ENCODE assay signal across 8 cellular contexts in the genomic region with DNA sequence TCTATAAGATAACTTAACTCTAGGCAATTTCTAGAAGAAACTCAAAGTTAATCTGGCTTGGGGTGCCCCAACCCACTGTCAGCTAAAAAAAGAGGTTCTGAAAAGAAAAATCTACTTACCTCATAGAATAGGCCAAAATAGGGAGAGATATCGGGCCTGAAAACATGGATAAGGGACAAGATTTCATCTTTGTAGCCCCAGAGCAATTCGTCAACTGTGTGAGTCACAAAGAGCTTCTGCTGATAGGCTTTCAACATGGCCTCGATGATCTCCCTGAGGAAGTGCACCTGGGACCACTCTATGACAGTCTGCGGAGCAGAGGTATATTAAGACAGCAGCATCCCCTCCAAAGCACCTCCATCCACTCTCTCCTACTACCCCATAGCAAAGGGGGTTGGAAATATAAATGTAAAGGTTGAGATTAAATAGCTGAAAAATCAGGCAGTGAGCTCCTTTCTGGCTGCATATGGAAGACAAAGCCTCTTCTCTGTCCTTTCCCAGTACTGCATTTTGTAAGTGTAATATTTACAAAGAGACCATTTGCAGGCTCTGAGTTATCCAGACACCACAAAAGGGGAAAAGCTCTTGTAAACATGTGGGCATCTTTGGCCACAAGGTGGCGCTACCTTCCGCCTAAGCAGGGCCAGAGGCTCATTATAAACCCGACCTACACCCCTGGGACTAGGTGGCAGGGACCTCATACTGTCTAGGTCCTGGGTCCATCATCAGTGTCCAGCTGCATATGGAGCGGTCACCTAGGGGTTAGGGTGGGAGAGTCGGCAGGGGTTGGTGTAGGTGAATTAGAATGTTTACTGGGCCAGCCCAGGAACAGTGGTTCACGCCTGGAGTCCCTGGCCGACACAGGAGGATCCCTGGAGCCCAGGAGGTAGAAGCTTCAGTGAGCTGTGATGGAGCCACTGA.
DNase-seq lines count a peak whose midpoint lies in the region; ATAC-seq and TF ChIP-seq lines count a peak whose summit lies in the region.

No MANE protein-coding gene starts in this region.

- no peak overlapping the region for H3K4me3 ChIP-seq in AG09309 (ENCODE audit: control insufficient read depth, low read depth, low read length)

- no peaks in the 10 kb centered on the region for H3K27me3 ChIP-seq in layer of hippocampus (ENCODE audit: control insufficient read depth, insufficient read depth, low read length)

- H3K27ac ChIP-seq in layer of hippocampus (ENCODE audit: low read depth, low read length): peak overlapping the region; percentile 82

- H3K4me1 Mint-ChIP-seq in central memory CD8-positive, alpha-beta T cell: peaks cover 9% of the 10 kb centered on the region

- peaks cover 15% of the 10 kb centered on the region for H3K36me3 Mint-ChIP-seq in central memory CD8-positive, alpha-beta T cell (ENCODE audit: insufficient read depth)

- no peaks in the 10 kb centered on the region for H3K9me3 Mint-ChIP-seq in central memory CD8-positive, alpha-beta T cell

- peak; percentile 88 for TF ChIP-seq CTCF in AG09309 (IDR thresholded peaks at IDR 0.05; ENCODE audit: control insufficient read depth, insufficient read depth, low read depth, low read length, missing control alignments)

- ATAC-seq in GM18870 (IDR thresholded peaks at IDR 0.05; ENCODE audit: unreplicated experiment) (peak; percentile 65), HG03196 (IDR thresholded peaks at IDR 0.05; ENCODE audit: unreplicated experiment) (peak; percentile 77)
- peak; percentile 64 for ATAC-seq in central memory CD8-positive, alpha-beta T cell (replicated peaks; ENCODE audit: extremely low read depth, poor library complexity, severe bottlenecking)

- DNase-seq in AG09309 (ENCODE audit: low read depth) (peak; percentile 41), NCI-H345 treated with DMSO at 0.1 percent for 48 hours (lab: John Stamatoyannopoulos, UW; ENCODE audit: unreplicated experiment) (peak; percentile 33)
- peak; percentile 59 for DNase-seq in activated CD4-positive, CD25-positive, alpha-beta regulatory T cell treated with anti-CD3 and anti-CD28 coated beads, Interleukin-2, amount 50 U/mL, for 16 hours (ENCODE audit: low read depth, low spot score)
- peak; percentile 65 to 74 for DNase-seq in central memory CD8-positive, alpha-beta T cell (ENCODE audit: low spot score in 2 of 2)
- DNase-seq in stimulated activated CD4-positive, alpha-beta T cell treated with anti-CD3 and anti-CD28 coated beads, Interleukin-2, amount 100 ng/mL, for 48 hours: peak; percentile 82 to 87

- no peak overlapping the region for H3K4me3 Mint-ChIP-seq in central memory CD8-positive, alpha-beta T cell

- H3K27ac Mint-ChIP-seq in central memory CD8-positive, alpha-beta T cell (ENCODE audit: low read depth): no peak overlapping the region

- no peaks in the 10 kb centered on the region for H3K27me3 Mint-ChIP-seq in central memory CD8-positive, alpha-beta T cell

Comparison
In these comparisons a context has a peak if more than half of its experiments do, and no peak if none do; other contexts are left out.
1. DNase-seq: peak in every context shown above with its lines; median percentile 84 in stimulated activated CD4-positive, alpha-beta T cell treated with anti-CD3 and anti-CD28 coated beads, Interleukin-2, amount 100 ng/mL, for 48 hours; 70 in central memory CD8-positive, alpha-beta T cell; 59 in activated CD4-positive, CD25-positive, alpha-beta regulatory T cell treated with anti-CD3 and anti-CD28 coated beads, Interleukin-2, amount 50 U/mL, for 16 hours; 41 in AG09309; 33 in NCI-H345 treated with DMSO at 0.1 percent for 48 hours.